ENCODE assay signal across 8 cellular contexts in genomic region chr14:102591372-102591943, GRCh38. TPM values are rescaled to one million over a fixed set of nuclear protein-coding genes. Genes with fewer than 3 reads are reported as not detected.
DNase-seq lines count a peak whose midpoint lies in the region; ATAC-seq and TF ChIP-seq lines count a peak whose summit lies in the region.

No MANE protein-coding gene starts in this region.

- POLR2A ChIA-PET in activated CD4-positive, alpha-beta T cell treated with anti-CD3 and anti-CD28 coated beads, Interleukin-2, amount 10 ng/mL, durations not matched to agents 7 days and 5 days (lab: Charles Lee): interaction anchor here (0.6 kb wide), 1 partner anchor 37 kb away, joined by 9 read pairs; no protein-coding TSS in a partner anchor

- H3K4me1 ChIP-seq in neutrophil (ENCODE audit: control insufficient read depth in 1 of 2, insufficient read depth in 1 of 2, low read depth in 1 of 2, low read length in 1 of 2): peaks cover 25 to 35% of the 10 kb centered on the region in 2 experiments

- H3K27me3 ChIP-seq in neutrophil: no peaks in the 10 kb centered on the region

- H3K9me3 ChIP-seq in neutrophil: no peaks in the 10 kb centered on the region

- H3K36me3 ChIP-seq in neutrophil: no peaks in the 10 kb centered on the region

- peak overlapping the region; percentile 67 to 81 for H3K4me3 ChIP-seq in foreskin fibroblast (ENCODE audit: low read depth in 1 of 2, low read length in 2 of 2)
- H3K4me3 ChIP-seq in neutrophil (ENCODE audit: low read depth in 1 of 2, low read length in 1 of 2): peak overlapping the region; percentile 71 to 89

- intact Hi-C loops in activated T-helper 2 cell treated with anti-CD3 and anti-CD28 coated beads, Interferon-gamma antibody, Interleukin-2, Interleukin-4, amounts not matched to agents 10 μg/mL and 5 μg/mL and 100 μg/mL, durations not matched to agents 14 hours and 24 hours and 36 hours (cut with micrococcal nuclease): loop anchor here (5.0 kb wide), 3 partner anchors 41 to 274 kb away; partner anchors contain the start of genes TRAF3 and ZNF839

- H3K36me3 Mint-ChIP-seq in activated CD4-positive, alpha-beta T cell treated with anti-CD3 and anti-CD28 coated beads, Interleukin-2, amount 10 ng/mL, durations not matched to agents 7 days and 5 days (ENCODE audit: low read depth): peaks cover 5% of the 10 kb centered on the region
- H3K36me3 Mint-ChIP-seq in activated T-helper 2 cell treated with anti-CD3 and anti-CD28 coated beads, Interferon-gamma antibody, Interleukin-2, Interleukin-4, amounts not matched to agents 10 μg/mL and 5 μg/mL and 100 μg/mL, durations not matched to agents 14 hours and 24 hours and 36 hours (ENCODE audit: low read depth): peaks cover 17% of the 10 kb centered on the region

- H3K4me1 Mint-ChIP-seq in activated CD4-positive, alpha-beta T cell treated with anti-CD3 and anti-CD28 coated beads, Interleukin-2, amount 10 ng/mL, durations not matched to agents 7 days and 5 days: peaks cover 25% of the 10 kb centered on the region
- H3K4me1 Mint-ChIP-seq in activated T-helper 2 cell treated with anti-CD3 and anti-CD28 coated beads, Interferon-gamma antibody, Interleukin-2, Interleukin-4, amounts not matched to agents 10 μg/mL and 5 μg/mL and 100 μg/mL, durations not matched to agents 14 hours and 24 hours and 36 hours (ENCODE audit: low read depth): peaks cover 20% of the 10 kb centered on the region

- TF ChIP-seq CTCF in foreskin fibroblast (IDR thresholded peaks at IDR 0.05; ENCODE audit: low read depth, low read length) (no peak), neutrophil (IDR thresholded peaks at IDR 0.05) (no peak)

- H3K27ac Mint-ChIP-seq in activated CD4-positive, alpha-beta T cell treated with anti-CD3 and anti-CD28 coated beads, Interleukin-2, amount 10 ng/mL, durations not matched to agents 7 days and 5 days: peak overlapping the region; percentile 71
- peak overlapping the region; percentile 58 for H3K27ac Mint-ChIP-seq in activated T-helper 2 cell treated with anti-CD3 and anti-CD28 coated beads, Interferon-gamma antibody, Interleukin-2, Interleukin-4, amounts not matched to agents 10 μg/mL and 5 μg/mL and 100 μg/mL, durations not matched to agents 14 hours and 24 hours and 36 hours

- no peak for ATAC-seq in HG03045 (IDR thresholded peaks at IDR 0.05; ENCODE audit: unreplicated experiment)

- DNase-seq in activated CD4-positive, alpha-beta T cell treated with anti-CD3 and anti-CD28 coated beads, Interleukin-2, amount 10 ng/mL, durations not matched to agents 7 days and 5 days: peak; percentile 18
- DNase-seq in activated CD4-positive, alpha-beta T cell treated with anti-CD3 and anti-CD28 coated beads, Interleukin-2, amount 50 U/mL, for 1 hour: no peak
- DNase-seq in NCI-H1105 (lab: John Stamatoyannopoulos, UW) (peak; percentile 41), foreskin fibroblast (peak in 1 of 2 donors; percentile 57), NCI-H510A (lab: John Stamatoyannopoulos, UW) (no peak)
- DNase-seq in activated T-helper 2 cell treated with anti-CD3 and anti-CD28 coated beads, Interferon-gamma antibody, Interleukin-2, Interleukin-4, amounts not matched to agents 10 μg/mL and 5 μg/mL and 100 μg/mL, durations not matched to agents 14 hours and 24 hours and 36 hours (ENCODE audit: low spot score): no peak

- H3K27me3 Mint-ChIP-seq in activated CD4-positive, alpha-beta T cell treated with anti-CD3 and anti-CD28 coated beads, Interleukin-2, amount 10 ng/mL, durations not matched to agents 7 days and 5 days: peaks cover 6% of the 10 kb centered on the region
- no peaks in the 10 kb centered on the region for H3K27me3 Mint-ChIP-seq in activated T-helper 2 cell treated with anti-CD3 and anti-CD28 coated beads, Interferon-gamma antibody, Interleukin-2, Interleukin-4, amounts not matched to agents 10 μg/mL and 5 μg/mL and 100 μg/mL, durations not matched to agents 14 hours and 24 hours and 36 hours (ENCODE audit: low read depth)

- H3K27ac ChIP-seq in neutrophil: peak overlapping the region; percentile 99

- CTCF ChIA-PET in activated CD4-positive, alpha-beta T cell treated with anti-CD3 and anti-CD28 coated beads, Interleukin-2, amount 10 ng/mL, durations not matched to agents 7 days and 5 days (lab: Charles Lee): interaction anchor here (1.0 to 1.3 kb wide), 3 partner anchors 17 to 66 kb away, joined by 3 read pairs; no protein-coding TSS in a partner anchor

- H3K4me3 Mint-ChIP-seq in activated CD4-positive, alpha-beta T cell treated with anti-CD3 and anti-CD28 coated beads, Interleukin-2, amount 10 ng/mL, durations not matched to agents 7 days and 5 days: peak overlapping the region; percentile 92
- peak overlapping the region; percentile 70 for H3K4me3 Mint-ChIP-seq in activated T-helper 2 cell treated with anti-CD3 and anti-CD28 coated beads, Interferon-gamma antibody, Interleukin-2, Interleukin-4, amounts not matched to agents 10 μg/mL and 5 μg/mL and 100 μg/mL, durations not matched to agents 14 hours and 24 hours and 36 hours (ENCODE audit: low read depth)

- no peaks in the 10 kb centered on the region for H3K9me3 Mint-ChIP-seq in activated CD4-positive, alpha-beta T cell treated with anti-CD3 and anti-CD28 coated beads, Interleukin-2, amount 10 ng/mL, durations not matched to agents 7 days and 5 days
- no peaks in the 10 kb centered on the region for H3K9me3 Mint-ChIP-seq in activated T-helper 2 cell treated with anti-CD3 and anti-CD28 coated beads, Interferon-gamma antibody, Interleukin-2, Interleukin-4, amounts not matched to agents 10 μg/mL and 5 μg/mL and 100 μg/mL, durations not matched to agents 14 hours and 24 hours and 36 hours

RNA-seq across cellular contexts. Expression of gene RCOR1, which starts 1.0 kb away (rescaled TPM):
- total RNA-seq in activated CD4-positive, alpha-beta T cell treated with anti-CD3 and anti-CD28 coated beads, Interleukin-2, amount 10 ng/mL, durations not matched to agents 7 days and 5 days: 10 to 100 TPM; 21.7 to 23.7 TPM
- total RNA-seq in activated T-helper 2 cell treated with anti-CD3 and anti-CD28 coated beads, Interferon-gamma antibody, Interleukin-2, Interleukin-4, amounts not matched to agents 10 μg/mL and 5 μg/mL and 100 μg/mL, durations not matched to agents 14 hours and 24 hours and 36 hours: 22.2 and 24.3 TPM in 2 replicates

Comparison
In these comparisons a context has a peak if more than half of its experiments do, and no peak if none do; other contexts are left out.
1. DNase-seq: peak in activated CD4-positive, alpha-beta T cell treated with anti-CD3 and anti-CD28 coated beads, Interleukin-2, amount 10 ng/mL, durations not matched to agents 7 days and 5 days (single experiment) and NCI-H1105 (single experiment); none in activated CD4-positive, alpha-beta T cell treated with anti-CD3 and anti-CD28 coated beads, Interleukin-2, amount 50 U/mL, for 1 hour (single experiment), activated T-helper 2 cell treated with anti-CD3 and anti-CD28 coated beads, Interferon-gamma antibody, Interleukin-2, Interleukin-4, amounts not matched to agents 10 μg/mL and 5 μg/mL and 100 μg/mL, durations not matched to agents 14 hours and 24 hours and 36 hours (single experiment) and NCI-H510A (single experiment).